19 cellular contexts compared by ENCODE assay signal in the genomic region with DNA sequence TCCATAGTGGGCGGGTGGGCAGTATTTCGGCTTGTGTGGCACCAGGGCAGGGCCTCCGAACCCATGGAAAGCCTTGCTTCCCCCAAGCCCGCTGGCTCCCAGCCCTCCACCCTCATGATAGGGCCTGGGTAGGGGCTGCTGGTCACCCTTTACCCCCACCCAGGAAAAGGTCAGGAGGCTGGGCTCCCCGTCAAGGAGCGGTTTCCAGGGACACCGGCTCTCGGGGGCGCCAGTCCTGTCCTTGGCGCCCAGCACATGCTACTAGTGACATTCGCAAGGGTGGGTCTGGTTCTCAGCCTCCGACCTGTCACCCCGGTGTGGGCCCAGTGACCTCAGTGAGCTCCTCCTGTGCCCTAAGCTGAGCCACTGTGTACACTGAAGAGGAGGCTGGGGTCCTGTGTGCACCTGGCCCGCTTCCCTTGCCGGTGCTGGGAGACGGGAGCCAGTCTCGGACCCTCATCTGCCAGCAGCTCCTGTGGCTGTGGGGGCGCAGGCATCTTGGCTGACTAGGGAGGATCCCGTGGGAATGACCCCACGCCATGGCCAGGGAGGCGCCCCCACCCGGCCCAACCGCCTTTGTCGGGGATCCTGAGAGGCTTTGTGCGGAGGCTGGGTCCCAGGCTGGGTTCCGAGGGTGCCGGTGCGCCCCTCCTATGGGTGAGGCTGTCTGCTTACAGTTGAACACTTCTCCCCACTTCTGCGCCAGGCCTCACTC.
"Had no signal": no experiment of that assay in that cellular context is flagged by ENCODE, and none has a peak within 500 bp of the region (broad histone marks: within the 10 kb centered on the region; RNA-seq: fewer than 3 reads in every experiment).

No MANE protein-coding gene starts in this region.

- H3K27ac Mint-ChIP-seq: activated B cell treated with CpG ODN at 0.5 μM for 24 hours; activated CD4-positive, alpha-beta memory T cell treated with anti-CD3 and anti-CD28 coated beads, Interleukin-2, amount 10 ng/mL, durations not matched to agents 7 days and 5 days; activated CD8-positive, alpha-beta memory T cell treated with anti-CD3 and anti-CD28 coated beads, Interleukin-2, amount 10 ng/mL, durations not matched to agents 7 days and 5 days; activated naive CD8-positive, alpha-beta T cell treated with anti-CD3 and anti-CD28 coated beads, Interleukin-2, amount 50 U/mL, for 24 hours; memory B cell had no signal

- H3K4me3 ChIP-seq: colonic mucosa, gastrocnemius medialis, left lung, mucosa of descending colon, pancreas, tibial nerve had no signal

- H3K9me3 Mint-ChIP-seq: activated B cell treated with CpG ODN at 0.5 μM for 24 hours; activated CD4-positive, alpha-beta memory T cell treated with anti-CD3 and anti-CD28 coated beads, Interleukin-2, amount 10 ng/mL, durations not matched to agents 7 days and 5 days; activated naive CD8-positive, alpha-beta T cell treated with anti-CD3 and anti-CD28 coated beads, Interleukin-2, amount 50 U/mL, for 24 hours; central memory CD8-positive, alpha-beta T cell; memory B cell; naive B cell had no signal

- DNase-seq: activated B cell treated with CpG ODN at 0.5 μM for 24 hours; activated CD4-positive, alpha-beta memory T cell treated with anti-CD3 and anti-CD28 coated beads, Interleukin-2, amount 10 ng/mL, durations not matched to agents 7 days and 5 days; activated CD4-positive, alpha-beta T cell treated with anti-CD3 and anti-CD28 coated beads for 4 hours; activated CD8-positive, alpha-beta memory T cell treated with anti-CD3 and anti-CD28 coated beads, Interleukin-2, amount 10 ng/mL, durations not matched to agents 7 days and 5 days; activated naive CD8-positive, alpha-beta T cell treated with anti-CD3 and anti-CD28 coated beads, Interleukin-2, amount 50 U/mL, for 24 hours; aorta; brain microvascular endothelial cell; colonic mucosa; gastrocnemius medialis; head of caudate nucleus; naive B cell; stimulated activated naive B cell treated with anti-CD40 and anti-IgM and Interleukin-4, amounts not matched to agents 10 μg/mL and 1 μg/mL and 100 μg/mL, for 72 hours; substantia nigra had no signal

- H3K4me1 ChIP-seq: pancreas had no signal

- H3K27me3 Mint-ChIP-seq: activated B cell treated with CpG ODN at 0.5 μM for 24 hours; activated CD4-positive, alpha-beta memory T cell treated with anti-CD3 and anti-CD28 coated beads, Interleukin-2, amount 10 ng/mL, durations not matched to agents 7 days and 5 days; activated CD8-positive, alpha-beta memory T cell treated with anti-CD3 and anti-CD28 coated beads, Interleukin-2, amount 10 ng/mL, durations not matched to agents 7 days and 5 days; activated naive CD8-positive, alpha-beta T cell treated with anti-CD3 and anti-CD28 coated beads, Interleukin-2, amount 50 U/mL, for 24 hours; central memory CD8-positive, alpha-beta T cell; memory B cell; naive B cell; stimulated activated naive B cell treated with anti-CD40 and anti-IgM and Interleukin-4, amounts not matched to agents 10 μg/mL and 1 μg/mL and 100 μg/mL, for 72 hours had no signal

- H3K9me3 ChIP-seq: colonic mucosa, gastrocnemius medialis, left lung, mucosa of descending colon, pancreas, tibial nerve had no signal

- H3K27me3 ChIP-seq: brain microvascular endothelial cell, colonic mucosa, gastrocnemius medialis, left lung, pancreas, tibial nerve had no signal

- ATAC-seq: activated CD8-positive, alpha-beta memory T cell treated with anti-CD3 and anti-CD28 coated beads, Interleukin-2, amount 10 ng/mL, durations not matched to agents 7 days and 5 days; activated naive CD8-positive, alpha-beta T cell treated with anti-CD3 and anti-CD28 coated beads, Interleukin-2, amount 50 U/mL, for 24 hours; gastrocnemius medialis; left lung; mucosa of descending colon; pancreas; stimulated activated naive B cell treated with anti-CD40 and anti-IgM and Interleukin-4, amounts not matched to agents 10 μg/mL and 1 μg/mL and 100 μg/mL, for 72 hours had no signal

- H3K36me3 ChIP-seq: colonic mucosa, gastrocnemius medialis, pancreas had no signal

- H3K4me3 Mint-ChIP-seq: activated B cell treated with CpG ODN at 0.5 μM for 24 hours; activated CD4-positive, alpha-beta memory T cell treated with anti-CD3 and anti-CD28 coated beads, Interleukin-2, amount 10 ng/mL, durations not matched to agents 7 days and 5 days; activated CD8-positive, alpha-beta memory T cell treated with anti-CD3 and anti-CD28 coated beads, Interleukin-2, amount 10 ng/mL, durations not matched to agents 7 days and 5 days; activated naive CD8-positive, alpha-beta T cell treated with anti-CD3 and anti-CD28 coated beads, Interleukin-2, amount 50 U/mL, for 24 hours; central memory CD8-positive, alpha-beta T cell; memory B cell; naive B cell; stimulated activated naive B cell treated with anti-CD40 and anti-IgM and Interleukin-4, amounts not matched to agents 10 μg/mL and 1 μg/mL and 100 μg/mL, for 72 hours had no signal

- H3K27ac ChIP-seq: brain microvascular endothelial cell, colonic mucosa, gastrocnemius medialis, left lung, pancreas had no signal
